In genomic region chr16:23679986-23680336, GRCh38 we compare ENCODE assay signal across 9 cellular contexts. TPM values are rescaled to one million over a fixed set of nuclear protein-coding genes. Genes with fewer than 3 reads are reported as not detected.
DNase-seq lines count a peak whose midpoint lies in the region; ATAC-seq and TF ChIP-seq lines count a peak whose summit lies in the region.
"Had no signal": no experiment of that assay in that cellular context is flagged by ENCODE, and none has a peak within 500 bp of the region (broad histone marks: within the 10 kb centered on the region; RNA-seq: fewer than 3 reads in every experiment).

No MANE protein-coding gene starts in this region.

- H3K27me3 ChIP-seq in HUES6 (ENCODE audit: control insufficient read depth, insufficient read depth, low read length) (no peaks in the 10 kb centered on the region), mesendoderm (ENCODE audit: insufficient read depth, low read length, poor library complexity) (no peaks in the 10 kb centered on the region)
- H3K27me3 ChIP-seq: thyroid gland had no signal

- H3K56ac ChIP-seq in mesendoderm (ENCODE audit: low read length), result peak overlapping the region; percentile 97

- H3K18ac ChIP-seq in mesendoderm (ENCODE audit: low read length), result no peak overlapping the region

- peaks cover 45% of the 10 kb centered on the region for H3K36me3 Mint-ChIP-seq in activated naive CD8-positive, alpha-beta T cell treated with anti-CD3 and anti-CD28 coated beads, Interleukin-2, amount 50 U/mL, for 24 hours (ENCODE audit: low read depth)

- WGBS in mesendoderm (ENCODE audit: extremely low coverage, insufficient coverage, low lambda C conversion rate), result no CpG with 5 or more reads among the region's 6 CpGs

- peak overlapping the region; percentile 58 for H2BK5ac ChIP-seq in mesendoderm (ENCODE audit: low read length)

- peaks cover 2% of the 10 kb centered on the region for H3K27me3 Mint-ChIP-seq in activated naive CD8-positive, alpha-beta T cell treated with anti-CD3 and anti-CD28 coated beads, Interleukin-2, amount 50 U/mL, for 24 hours

- no peak for DNase-seq in activated naive CD8-positive, alpha-beta T cell treated with anti-CD3 and anti-CD28 coated beads, Interleukin-2, amount 50 U/mL, for 24 hours
- DNase-seq in mesendoderm (peak; percentile 23), NCI-H1092 treated with DMSO at 0.1 percent for 48 hours (lab: John Stamatoyannopoulos, UW) (no peak), left lobe of liver (ENCODE audit: low spot score) (no peak), SW480 (ENCODE audit: low spot score) (no peak)
- no peak for DNase-seq in stimulated activated CD4-positive, alpha-beta T cell treated with anti-CD3 and anti-CD28 coated beads, Interleukin-4, amount 100 ng/mL, for 24 hours

- no peak for ATAC-seq in activated naive CD8-positive, alpha-beta T cell treated with anti-CD3 and anti-CD28 coated beads, Interleukin-2, amount 50 U/mL, for 24 hours
- no peak for ATAC-seq in left lobe of liver

- no peak for TF ChIP-seq CTCF in C4-2B (conservative IDR thresholded peaks at IDR 0.05)

- H2BK15ac ChIP-seq in mesendoderm (replicated peaks; ENCODE audit: low read depth), result no peak overlapping the region

- H3K27ac ChIP-seq in C4-2B (peak overlapping the region; percentile 82), HUES6 (ENCODE audit: low read depth, low read length) (no peak overlapping the region), mesendoderm (ENCODE audit: low read depth, low read length) (no peak overlapping the region)
- H3K27ac ChIP-seq: thyroid gland had no signal

- peak overlapping the region; percentile 90 for H3K4me3 Mint-ChIP-seq in activated naive CD8-positive, alpha-beta T cell treated with anti-CD3 and anti-CD28 coated beads, Interleukin-2, amount 50 U/mL, for 24 hours

- no peak overlapping the region for H2BK120ac ChIP-seq in mesendoderm (ENCODE audit: low read depth, low read length)

- H3K36me3 ChIP-seq in HUES6 (ENCODE audit: control insufficient read depth, insufficient read depth, low read length) (peaks cover 56% of the 10 kb centered on the region), mesendoderm (ENCODE audit: control insufficient read depth, insufficient read depth, low read length) (peaks cover 16% of the 10 kb centered on the region)

- H2AK5ac ChIP-seq in mesendoderm (ENCODE audit: low read length), result peak overlapping the region; percentile 91

- H3K4me2 ChIP-seq in mesendoderm (ENCODE audit: low read length), result peak overlapping the region; percentile 94

- H3K9ac ChIP-seq in HUES6 (ENCODE audit: low read length) (peak overlapping the region; percentile 98), mesendoderm (ENCODE audit: low read length) (peak overlapping the region; percentile 96)

- no peaks in the 10 kb centered on the region for H3K9me3 Mint-ChIP-seq in activated naive CD8-positive, alpha-beta T cell treated with anti-CD3 and anti-CD28 coated beads, Interleukin-2, amount 50 U/mL, for 24 hours

- peaks cover 22% of the 10 kb centered on the region for H3K4me1 Mint-ChIP-seq in activated naive CD8-positive, alpha-beta T cell treated with anti-CD3 and anti-CD28 coated beads, Interleukin-2, amount 50 U/mL, for 24 hours

- H3K4me1 ChIP-seq in HUES6 (ENCODE audit: control insufficient read depth, insufficient read depth, low read length) (peaks cover 14% of the 10 kb centered on the region), mesendoderm (ENCODE audit: control insufficient read depth, low read depth, low read length) (peaks cover 2% of the 10 kb centered on the region)

- H3K79me1 ChIP-seq in mesendoderm (ENCODE audit: low read length), result peaks cover 31% of the 10 kb centered on the region

- peak overlapping the region; percentile 99 for H3K4me3 ChIP-seq in HUES6 (ENCODE audit: low read depth, low read length)
- H3K4me3 ChIP-seq in mesendoderm (ENCODE audit: low read length), result peak overlapping the region; percentile 41
- H3K4me3 ChIP-seq: thyroid gland had no signal

- no peak overlapping the region for H4K8ac ChIP-seq in mesendoderm (ENCODE audit: low read depth, low read length)

- no peak overlapping the region for H4K5ac ChIP-seq in mesendoderm (ENCODE audit: low read length)

- no peak overlapping the region for H3K23ac ChIP-seq in mesendoderm (ENCODE audit: low read length)

- H3K27ac Mint-ChIP-seq in activated naive CD8-positive, alpha-beta T cell treated with anti-CD3 and anti-CD28 coated beads, Interleukin-2, amount 50 U/mL, for 24 hours, result peak overlapping the region; percentile 44

- no peak overlapping the region for H3K4ac ChIP-seq in mesendoderm (ENCODE audit: low read depth, low read length)

- peaks cover 38% of the 10 kb centered on the region for H3K79me2 ChIP-seq in mesendoderm (ENCODE audit: control insufficient read depth, insufficient read depth, low read length)

- no peaks in the 10 kb centered on the region for H3K9me3 ChIP-seq in HUES6 (ENCODE audit: control insufficient read depth, insufficient read depth, low read depth, low read length)
- H3K9me3 ChIP-seq: thyroid gland had no signal

RNA-seq across cellular contexts. Expression of gene PLK1, which starts 1.3 kb away (rescaled TPM):
- 151 TPM for polyA plus RNA-seq in mesendoderm (2013, experiment 1 of 2)
- 151 TPM for polyA plus RNA-seq in mesendoderm (2013, experiment 2 of 2)
- total RNA-seq in left lobe of liver, result 1.0 TPM

RNA-seq across cellular contexts. Expression of gene ERN2, which starts 33.1 kb away (rescaled TPM):
- 0.13 TPM for polyA plus RNA-seq in mesendoderm (2013, experiment 1 of 2)
- polyA plus RNA-seq in mesendoderm (2013, experiment 2 of 2), result 0.11 TPM
- total RNA-seq in left lobe of liver, result 0.05 TPM
- total RNA-seq: thyroid gland had no signal

RNA-seq across cellular contexts. Expression of gene DCTN5, which starts 38.7 kb away (rescaled TPM):
- polyA plus RNA-seq in mesendoderm (2013, experiment 1 of 2), result 56.1 TPM
- polyA plus RNA-seq in mesendoderm (2013, experiment 2 of 2), result 52.6 TPM
- 17.2 TPM for total RNA-seq in left lobe of liver

RNA-seq across cellular contexts. Expression of gene PALB2, which starts 38.9 kb away (rescaled TPM):
- 35.5 TPM for polyA plus RNA-seq in mesendoderm (2013, experiment 1 of 2)
- polyA plus RNA-seq in mesendoderm (2013, experiment 2 of 2), result 34.6 TPM
- total RNA-seq in left lobe of liver, result 4.6 TPM
